26 cellular contexts compared by ENCODE assay signal in genomic region chr1:51744506-51745303, GRCh38.
A peak's percentile ranks its signal among the peaks of the same experiment; 100 is the strongest.
DNase-seq lines count a peak whose midpoint lies in the region; ATAC-seq, FAIRE-seq and TF ChIP-seq lines count a peak whose summit lies in the region.
"Had no signal": no experiment of that assay in that cellular context is flagged by ENCODE, and none has a peak within 500 bp of the region (broad histone marks: within the 10 kb centered on the region; RNA-seq: fewer than 3 reads in every experiment).

No MANE protein-coding gene starts in this region.

- H4K20me1 ChIP-seq in GM12878 (ENCODE audit: control insufficient read depth, insufficient read depth), result no peaks in the 10 kb centered on the region

- no peak for DNase-seq in Right ventricle myocardium superior
- DNase-seq in left ventricle myocardium inferior, result no peak
- DNase-seq in H54 (ENCODE audit: insufficient read length, low spot score), result no peak
- no peak for DNase-seq in GM12878 (ENCODE audit: low read depth, low spot score)
- no peak for DNase-seq in progenitor cell of endocrine pancreas (ENCODE audit: low spot score, unreplicated experiment)
- no peak for DNase-seq in lower leg skin (ENCODE audit: low spot score in 2 of 2)
- DNase-seq in A172 (ENCODE audit: low spot score), result no peak
- DNase-seq: activated CD4-positive, alpha-beta T cell treated with anti-CD3 and anti-CD28 coated beads, Interleukin-2, amount 10 ng/mL, durations not matched to agents 7 days and 5 days; activated naive CD8-positive, alpha-beta T cell treated with anti-CD3 and anti-CD28 coated beads for 36 hours; effector CD8-positive, alpha-beta T cell; foreskin fibroblast; GDM1; heart right ventricle; mesenchymal stem cell; NCI-H1694; NCI-H2171 treated with DMSO at 0.1 percent for 48 hours; NCI-H524; occipital lobe; spleen; stimulated activated CD4-positive, alpha-beta T cell treated with anti-CD3 and anti-CD28 coated beads, Interleukin-4, amount 100 ng/mL, for 1 hour; stimulated activated naive B cell treated with anti-CD40 and anti-IgM and Interleukin-4, amounts not matched to agents 10 μg/mL and 1 μg/mL and 100 μg/mL, for 72 hours had no signal

- H3K9me3 Mint-ChIP-seq in progenitor cell of endocrine pancreas (ENCODE audit: low read depth), result no peaks in the 10 kb centered on the region
- H3K9me3 Mint-ChIP-seq: activated CD4-positive, alpha-beta T cell treated with anti-CD3 and anti-CD28 coated beads, Interleukin-2, amount 10 ng/mL, durations not matched to agents 7 days and 5 days; activated naive CD8-positive, alpha-beta T cell treated with anti-CD3 and anti-CD28 coated beads for 36 hours; stimulated activated naive B cell treated with anti-CD40 and anti-IgM and Interleukin-4, amounts not matched to agents 10 μg/mL and 1 μg/mL and 100 μg/mL, for 72 hours; T-helper 1 cell treated with Interleukin-12 subunit alpha and Interleukin-12 subunit beta and Interleukin-4 antibody, amounts not matched to agents 30 μg/mL and 1 μg/mL, for 36 hours had no signal

- H3K4me1 ChIP-seq in left ventricle myocardium inferior, result peaks cover 24% of the 10 kb centered on the region
- peaks cover 19% of the 10 kb centered on the region; the same call in 1 of the 2 replicates for H3K4me1 ChIP-seq in GM12878 (ENCODE audit: control insufficient read depth, insufficient read depth, low read length)

- no peaks in the 10 kb centered on the region for H3K27me3 ChIP-seq in left ventricle myocardium inferior (ENCODE audit: low read depth)
- no peaks in the 10 kb centered on the region for H3K27me3 ChIP-seq in GM12878 (replicated peaks in 1 of 2; ENCODE audit: control insufficient read depth in 2 of 2, insufficient read depth in 2 of 2, low read length in 1 of 2)
- H3K27me3 ChIP-seq: heart right ventricle, spleen had no signal

- H3K4me3 ChIP-seq in left ventricle myocardium inferior (no peak overlapping the region), GM12878 (peak overlapping the region; percentile 19), lower leg skin (ENCODE audit: low read depth, poor library complexity, severe bottlenecking) (no peak overlapping the region)
- H3K4me3 ChIP-seq: heart right ventricle, SK-N-MC, spleen had no signal

- peak overlapping the region; percentile 74 for H3K4me2 ChIP-seq in GM12878 (ENCODE audit: control insufficient read depth, insufficient read depth)
- H3K4me2 ChIP-seq: KMS-11 had no signal

- in situ Hi-C loops in GM12878 (cut with MboI), result no loop called here

- intact Hi-C loops in Right ventricle myocardium superior (cut with DNase I) (no loop called here), left ventricle myocardium inferior (cut with micrococcal nuclease) (no loop called here), GM12878 (cut with micrococcal nuclease; ENCODE audit: unreplicated experiment) (no loop called here), lower leg skin (cut with DNase I; ENCODE audit: low total_unique reads) (no loop called here)

- 23% methylated on average over 4 of the region's 4 CpGs for WGBS in GM12878 (ENCODE audit: insufficient coverage, insufficient replicate concordance, low lambda C conversion rate, missing lambda C conversion rate)
- WGBS in lower leg skin, 2 donors, result 88 to 89% methylated on average over 4 of the region's 4 CpGs

- FAIRE-seq in H54 (lab: Jason Lieb, UNC) (peak; percentile 43), GM12878 (lab: Jason Lieb, UNC) (peak; percentile 80)
- FAIRE-seq: astrocyte had no signal

- RAD21 ChIA-PET in GM12878 (lab: Charles Lee; ENCODE audit: unreplicated experiment), result interaction anchor here (0.9 to 2.2 kb wide), 3 partner anchors 12 to 25 kb away, joined by 3 to 7 read pairs (median 5); no protein-coding TSS in a partner anchor

- no peaks in the 10 kb centered on the region for H3K9me3 ChIP-seq in left ventricle myocardium inferior (replicated peaks)
- no peaks in the 10 kb centered on the region for H3K9me3 ChIP-seq in GM12878 (replicated peaks; ENCODE audit: control insufficient read depth, insufficient read depth, low read length)
- H3K9me3 ChIP-seq: heart right ventricle, spleen had no signal

- peaks cover 37% of the 10 kb centered on the region for H3K4me1 Mint-ChIP-seq in progenitor cell of endocrine pancreas (ENCODE audit: low read depth)

- POLR2A ChIA-PET in GM12878 (lab: Charles Lee), result interaction anchor here (0.6 to 9.1 kb wide), 2 partner anchors 7 to 16 kb away, joined by 3 to 99 read pairs; no protein-coding TSS in a partner anchor

- peak; percentile 49 for ATAC-seq in Right ventricle myocardium superior (ENCODE audit: poor library complexity)
- ATAC-seq in GM12878, result peak; percentile 80
- ATAC-seq in HG02571 (IDR thresholded peaks at IDR 0.05; ENCODE audit: unreplicated experiment), result no peak
- ATAC-seq: heart right ventricle; stimulated activated naive B cell treated with anti-CD40 and anti-IgM and Interleukin-4, amounts not matched to agents 10 μg/mL and 1 μg/mL and 100 μg/mL, for 72 hours had no signal

- peak overlapping the region; percentile 44 for H3K4me3 Mint-ChIP-seq in progenitor cell of endocrine pancreas (ENCODE audit: low read depth)
- H3K4me3 Mint-ChIP-seq: activated CD4-positive, alpha-beta T cell treated with anti-CD3 and anti-CD28 coated beads, Interleukin-2, amount 10 ng/mL, durations not matched to agents 7 days and 5 days; activated naive CD8-positive, alpha-beta T cell treated with anti-CD3 and anti-CD28 coated beads for 36 hours; stimulated activated naive B cell treated with anti-CD40 and anti-IgM and Interleukin-4, amounts not matched to agents 10 μg/mL and 1 μg/mL and 100 μg/mL, for 72 hours; T-helper 1 cell treated with Interleukin-12 subunit alpha and Interleukin-12 subunit beta and Interleukin-4 antibody, amounts not matched to agents 30 μg/mL and 1 μg/mL, for 36 hours had no signal

- H3K79me2 ChIP-seq in GM12878 (ENCODE audit: control insufficient read depth, insufficient read depth, low read length), result peaks cover 46% of the 10 kb centered on the region

- CTCF ChIA-PET in GM12878 (lab: Yijun Ruan, JAX), result interaction anchor here (0.9 to 1.0 kb wide), 2 partner anchors 9 to 24 kb away, joined by 3 to 5 read pairs; no protein-coding TSS in a partner anchor

- TF ChIP-seq POLR2A in H54 (IDR thresholded peaks at IDR 0.05; ENCODE audit: low read depth, low read length), result no peak
- no peak for TF ChIP-seq POLR2A in GM12878 (IDR thresholded peaks at IDR 0.05; ENCODE audit: low read depth, low read length)
- no peak for TF ChIP-seq POLR2A in lower leg skin (IDR thresholded peaks at IDR 0.05)

- H3K27ac ChIP-seq in left ventricle myocardium inferior (replicated peaks) (no peak overlapping the region), GM12878 (ENCODE audit: control insufficient read depth, insufficient read depth) (peak overlapping the region; percentile 62)
- H3K27ac ChIP-seq: heart right ventricle, KMS-11, SK-N-MC, spleen had no signal

- H3K36me3 ChIP-seq in left ventricle myocardium inferior, result peaks cover 20% of the 10 kb centered on the region
- H3K36me3 ChIP-seq in GM12878 (ENCODE audit: control insufficient read depth in 2 of 2, insufficient read depth in 2 of 2, low read length in 1 of 2), result peaks cover 2 to 6% of the 10 kb centered on the region in 2 experiments; a peak in 2 of 4 replicates

- no TSS peak for BruUV-seq in GM12878 (replicated peaks; lab: Mats Ljungman, UMichigan)

- no peaks in the 10 kb centered on the region for H3K27me3 Mint-ChIP-seq in progenitor cell of endocrine pancreas
- H3K27me3 Mint-ChIP-seq: activated CD4-positive, alpha-beta T cell treated with anti-CD3 and anti-CD28 coated beads, Interleukin-2, amount 10 ng/mL, durations not matched to agents 7 days and 5 days; activated naive CD8-positive, alpha-beta T cell treated with anti-CD3 and anti-CD28 coated beads for 36 hours; stimulated activated naive B cell treated with anti-CD40 and anti-IgM and Interleukin-4, amounts not matched to agents 10 μg/mL and 1 μg/mL and 100 μg/mL, for 72 hours had no signal

- SMC1A ChIA-PET in GM12878 (lab: Charles Lee; ENCODE audit: uncharacterized antibody, unreplicated experiment), result interaction anchor here (0.8 to 14.3 kb wide), 5 partner anchors 16 to 169 kb away, joined by 3 to 154 read pairs (median 3); no protein-coding TSS in a partner anchor

- TF ChIP-seq RAD21 in GM12878 (IDR thresholded peaks at IDR 0.05; ENCODE audit: insufficient read depth, low read depth, low read length), result no peak

- no peak overlapping the region for H2AFZ ChIP-seq in GM12878 (ENCODE audit: control insufficient read depth, low read depth, low read length)

- TF ChIP-seq EP300 in GM12878 (IDR thresholded peaks at IDR 0.05; ENCODE audit: borderline replicate concordance in 1 of 2, control insufficient read depth in 1 of 2, low read depth in 2 of 2, low read length in 2 of 2), result no peak

- peaks cover 10% of the 10 kb centered on the region for H3K36me3 Mint-ChIP-seq in progenitor cell of endocrine pancreas (ENCODE audit: insufficient read depth)

- H3K27ac Mint-ChIP-seq in progenitor cell of endocrine pancreas, result peak overlapping the region; percentile 56
- H3K27ac Mint-ChIP-seq: activated CD4-positive, alpha-beta T cell treated with anti-CD3 and anti-CD28 coated beads, Interleukin-2, amount 10 ng/mL, durations not matched to agents 7 days and 5 days; activated naive CD8-positive, alpha-beta T cell treated with anti-CD3 and anti-CD28 coated beads for 36 hours; stimulated activated naive B cell treated with anti-CD40 and anti-IgM and Interleukin-4, amounts not matched to agents 10 μg/mL and 1 μg/mL and 100 μg/mL, for 72 hours; T-helper 1 cell treated with Interleukin-12 subunit alpha and Interleukin-12 subunit beta and Interleukin-4 antibody, amounts not matched to agents 30 μg/mL and 1 μg/mL, for 36 hours had no signal

- no peak for TF ChIP-seq CTCF in left ventricle myocardium inferior (IDR thresholded peaks at IDR 0.05; ENCODE audit: borderline replicate concordance)
- TF ChIP-seq CTCF in GM12878 (IDR thresholded peaks at IDR 0.05 in 2 of 3, conservative IDR thresholded peaks at IDR 0.05 in 1 of 3; ENCODE audit: control insufficient read depth in 2 of 3, extremely low read depth in 1 of 3, insufficient read depth in 1 of 3, low read depth in 3 of 3, low read length in 3 of 3), result no peak
- no peak for TF ChIP-seq CTCF in progenitor cell of endocrine pancreas (IDR thresholded peaks at IDR 0.05; ENCODE audit: unreplicated experiment)
- TF ChIP-seq CTCF in lower leg skin (IDR thresholded peaks at IDR 0.05), result no peak

- H3K9ac ChIP-seq in GM12878 (ENCODE audit: control insufficient read depth, insufficient read depth, low read length), result no peak overlapping the region; the same call in 1 of the 2 replicates
- H3K9ac ChIP-seq: KMS-11 had no signal

TF ChIP-seq in GM12878, 131 proteins besides CTCF, POLR2A, EP300 and RAD21 (continues in another document):
- no peak for TF ChIP-seq JUNB (IDR thresholded peaks at IDR 0.05)
